Comparison of ENCODE assay signal across 1 cellular context in the genomic region with DNA sequence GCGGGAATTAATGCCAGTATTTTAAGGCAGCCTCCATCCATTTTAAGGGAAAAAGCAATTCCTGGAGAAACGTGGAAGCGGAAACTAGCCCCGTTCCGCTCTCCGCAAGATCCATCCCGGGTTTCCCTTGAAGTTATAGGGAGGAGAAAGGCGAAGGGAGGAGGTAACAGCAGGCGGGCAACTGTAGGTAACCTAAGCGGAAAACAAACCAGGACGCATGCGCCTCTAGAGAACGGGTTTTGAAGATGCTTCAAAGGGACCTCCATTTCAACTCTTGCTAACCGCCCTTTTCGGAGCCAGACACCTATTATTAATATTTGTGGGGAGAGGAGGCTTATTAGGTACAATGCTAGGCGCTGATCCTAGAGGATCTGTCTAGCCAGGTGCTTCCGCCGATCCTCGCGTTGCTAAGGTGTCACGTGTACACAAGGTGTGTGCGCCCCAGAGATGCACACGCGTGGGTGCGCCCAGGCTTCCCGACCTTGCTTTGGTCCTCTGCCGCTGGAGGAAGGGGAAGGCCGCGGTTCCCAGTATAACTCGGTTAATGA.
TF ChIP-seq lines count a peak whose summit lies in the region.

No MANE protein-coding gene starts in this region.

TF ChIP-seq in HepG2, 621 proteins besides CTCF, POLR2A, EP300 and RAD21:
- TF ChIP-seq EZH2 (conservative IDR thresholded peaks at IDR 0.05; ENCODE audit: low read depth, low read length) = peak; percentile 60; the same call in 1 of the 2 replicates
- TF ChIP-seq, protein P1, sequence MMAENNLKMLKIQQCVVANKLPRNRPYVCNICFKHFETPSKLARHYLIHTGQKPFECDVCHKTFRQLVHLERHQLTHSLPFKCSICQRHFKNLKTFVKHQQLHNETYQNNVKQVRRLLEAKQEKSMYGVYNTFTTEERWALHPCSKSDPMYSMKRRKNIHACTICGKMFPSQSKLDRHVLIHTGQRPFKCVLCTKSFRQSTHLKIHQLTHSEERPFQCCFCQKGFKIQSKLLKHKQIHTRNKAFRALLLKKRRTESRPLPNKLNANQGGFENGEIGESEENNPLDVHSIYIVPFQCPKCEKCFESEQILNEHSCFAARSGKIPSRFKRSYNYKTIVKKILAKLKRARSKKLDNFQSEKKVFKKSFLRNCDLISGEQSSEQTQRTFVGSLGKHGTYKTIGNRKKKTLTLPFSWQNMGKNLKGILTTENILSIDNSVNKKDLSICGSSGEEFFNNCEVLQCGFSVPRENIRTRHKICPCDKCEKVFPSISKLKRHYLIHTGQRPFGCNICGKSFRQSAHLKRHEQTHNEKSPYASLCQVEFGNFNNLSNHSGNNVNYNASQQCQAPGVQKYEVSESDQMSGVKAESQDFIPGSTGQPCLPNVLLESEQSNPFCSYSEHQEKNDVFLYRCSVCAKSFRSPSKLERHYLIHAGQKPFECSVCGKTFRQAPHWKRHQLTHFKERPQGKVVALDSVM (CRISPR knock-in tag; IDR thresholded peaks at IDR 0.05) = no peak
- TF ChIP-seq, protein P2, sequence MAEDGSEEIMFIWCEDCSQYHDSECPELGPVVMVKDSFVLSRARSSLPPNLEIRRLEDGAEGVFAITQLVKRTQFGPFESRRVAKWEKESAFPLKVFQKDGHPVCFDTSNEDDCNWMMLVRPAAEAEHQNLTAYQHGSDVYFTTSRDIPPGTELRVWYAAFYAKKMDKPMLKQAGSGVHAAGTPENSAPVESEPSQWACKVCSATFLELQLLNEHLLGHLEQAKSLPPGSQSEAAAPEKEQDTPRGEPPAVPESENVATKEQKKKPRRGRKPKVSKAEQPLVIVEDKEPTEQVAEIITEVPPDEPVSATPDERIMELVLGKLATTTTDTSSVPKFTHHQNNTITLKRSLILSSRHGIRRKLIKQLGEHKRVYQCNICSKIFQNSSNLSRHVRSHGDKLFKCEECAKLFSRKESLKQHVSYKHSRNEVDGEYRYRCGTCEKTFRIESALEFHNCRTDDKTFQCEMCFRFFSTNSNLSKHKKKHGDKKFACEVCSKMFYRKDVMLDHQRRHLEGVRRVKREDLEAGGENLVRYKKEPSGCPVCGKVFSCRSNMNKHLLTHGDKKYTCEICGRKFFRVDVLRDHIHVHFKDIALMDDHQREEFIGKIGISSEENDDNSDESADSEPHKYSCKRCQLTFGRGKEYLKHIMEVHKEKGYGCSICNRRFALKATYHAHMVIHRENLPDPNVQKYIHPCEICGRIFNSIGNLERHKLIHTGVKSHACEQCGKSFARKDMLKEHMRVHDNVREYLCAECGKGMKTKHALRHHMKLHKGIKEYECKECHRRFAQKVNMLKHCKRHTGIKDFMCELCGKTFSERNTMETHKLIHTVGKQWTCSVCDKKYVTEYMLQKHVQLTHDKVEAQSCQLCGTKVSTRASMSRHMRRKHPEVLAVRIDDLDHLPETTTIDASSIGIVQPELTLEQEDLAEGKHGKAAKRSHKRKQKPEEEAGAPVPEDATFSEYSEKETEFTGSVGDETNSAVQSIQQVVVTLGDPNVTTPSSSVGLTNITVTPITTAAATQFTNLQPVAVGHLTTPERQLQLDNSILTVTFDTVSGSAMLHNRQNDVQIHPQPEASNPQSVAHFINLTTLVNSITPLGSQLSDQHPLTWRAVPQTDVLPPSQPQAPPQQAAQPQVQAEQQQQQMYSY (CRISPR knock-in tag; IDR thresholded peaks at IDR 0.05) = peak; percentile 96
